28 cellular contexts compared by ENCODE assay signal in the genomic region with DNA sequence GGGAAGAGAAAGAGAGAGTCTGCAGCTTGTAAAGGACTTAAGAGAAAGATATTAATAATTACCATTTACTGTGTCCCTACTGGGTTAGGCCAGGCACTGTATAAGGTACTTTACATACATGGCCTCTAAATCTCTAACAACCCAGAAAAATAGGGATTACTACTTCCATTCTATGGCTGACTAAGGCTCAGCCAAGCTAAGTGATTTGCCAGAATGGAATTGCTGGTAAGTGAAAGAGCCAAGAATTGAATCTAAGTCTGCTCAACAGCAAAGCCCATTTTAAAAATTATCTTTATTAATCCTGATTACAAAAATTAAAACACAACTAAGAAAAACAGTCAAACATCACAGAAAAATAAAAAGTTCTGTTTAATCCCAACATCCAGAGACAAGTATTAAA. TPM values are rescaled to one million over a fixed set of nuclear protein-coding genes. Genes with fewer than 3 reads are reported as not detected.
DNase-seq lines count a peak whose midpoint lies in the region; ATAC-seq and TF ChIP-seq lines count a peak whose summit lies in the region.
"Had no signal": no experiment of that assay in that cellular context is flagged by ENCODE, and none has a peak within 500 bp of the region (broad histone marks: within the 10 kb centered on the region; RNA-seq: fewer than 3 reads in every experiment).

No MANE protein-coding gene starts in this region.

- no peaks in the 10 kb centered on the region for H3K9me3 ChIP-seq in mesenchymal stem cell (ENCODE audit: control insufficient read depth, low read length)
- H3K9me3 ChIP-seq: BE2C, SJCRH30 had no signal

- peak overlapping the region; percentile 19 for H3K27ac Mint-ChIP-seq in activated T-cell treated with anti-CD3 and anti-CD28 coated beads, Interleukin-2, amount 50 U/mL, for 72 hours
- H3K27ac Mint-ChIP-seq: CD14-positive monocyte had no signal

- H2AK5ac ChIP-seq in mesenchymal stem cell (ENCODE audit: low read length, severe bottlenecking): no peak overlapping the region

- no peaks in the 10 kb centered on the region for H3K79me1 ChIP-seq in mesenchymal stem cell (replicated peaks; ENCODE audit: low read length, poor library complexity, severe bottlenecking)

- H2AFZ ChIP-seq in mesenchymal stem cell (ENCODE audit: low read depth, low read length): no peak overlapping the region
- H2AFZ ChIP-seq: PC-9 had no signal

- H3K27me3 ChIP-seq in mesenchymal stem cell (ENCODE audit: control insufficient read depth in 1 of 2, insufficient read depth in 1 of 2, low read length in 2 of 2): no peaks in the 10 kb centered on the region
- H3K27me3 ChIP-seq: BE2C, SJCRH30 had no signal

- H3K27ac ChIP-seq in mesenchymal stem cell (ENCODE audit: low read length, poor library complexity, severe bottlenecking): no peak overlapping the region
- H3K27ac ChIP-seq: HL-60, PC-9 had no signal

- peaks cover 0 to 4% of the 10 kb centered on the region in 2 donors for H3K36me3 Mint-ChIP-seq in activated T-cell treated with anti-CD3 and anti-CD28 coated beads, Interleukin-2, amount 50 U/mL, for 72 hours (ENCODE audit: insufficient read depth in 2 of 2)

- DNase-seq in activated T-cell treated with anti-CD3 and anti-CD28 coated beads, Interleukin-2, amount 50 U/mL, for 72 hours: no peak
- DNase-seq in activated T-cell treated with anti-CD3 and anti-CD28 coated beads for 4 hours (no peak), GM03348 (ENCODE audit: low spot score) (peak; percentile 36), astrocyte of the spinal cord (ENCODE audit: low read depth, low spot score) (peak; percentile 20), mesenchymal stem cell (no peak), LoVo (ENCODE audit: low spot score) (no peak), NCI-H526 treated with DMSO at 0.1 percent for 48 hours (lab: John Stamatoyannopoulos, UW) (no peak)
- DNase-seq in stimulated activated CD4-positive, alpha-beta T cell treated with anti-CD3 and anti-CD28 coated beads, Interleukin-1b, Interleukin-23, amount 100 ng/mL, for 48 hours: no peak
- DNase-seq: 8988T; ACHN; BE2C; Calu3; CD8-positive, alpha-beta memory T cell; DMS79 treated with DMSO at 0.1 percent for 48 hours; GF-D8; Kasumi-1; NCI-H1105 treated with DMSO at 0.1 percent for 48 hours; NCI-H146; NCI-H1930; NCI-H2107; NCI-H524 treated with DMSO at 0.1 percent for 48 hours; NK-92 treated with Interleukin-12 subunit alpha and Interleukin-12 subunit beta, amount 100 ng/mL, for 24 hours; PC-9; SJCRH30 had no signal

- H2BK12ac ChIP-seq in mesenchymal stem cell (ENCODE audit: low read length in 2 of 2): no peak overlapping the region

- no peaks in the 10 kb centered on the region for H3K36me3 ChIP-seq in mesenchymal stem cell (ENCODE audit: control insufficient read depth in 1 of 2, insufficient read depth in 2 of 2, low read depth in 1 of 2, low read length in 2 of 2)
- H3K36me3 ChIP-seq: BE2C, SJCRH30 had no signal

- H3K4me1 ChIP-seq in mesenchymal stem cell (ENCODE audit: control insufficient read depth, insufficient read depth, low read depth, low read length): peaks cover 3% of the 10 kb centered on the region
- H3K4me1 ChIP-seq: BE2C had no signal

- H3K4me3 ChIP-seq in astrocyte of the spinal cord (ENCODE audit: low read depth, low read length) (no peak overlapping the region), mesenchymal stem cell (ENCODE audit: insufficient read depth in 1 of 2, low read depth in 1 of 2, low read length in 2 of 2) (no peak overlapping the region)
- H3K4me3 ChIP-seq: PC-9, SJCRH30 had no signal

- ATAC-seq in activated T-cell treated with anti-CD3 and anti-CD28 coated beads, Interleukin-2, amount 50 U/mL, for 72 hours (replicated peaks in 1 of 2): no peak
- ATAC-seq: Right ventricle myocardium inferior, SK-N-SH treated with all-trans-retinoic acid at 6 μM for 48 hours had no signal

- no peak overlapping the region for H3K23ac ChIP-seq in mesenchymal stem cell (ENCODE audit: low read length in 2 of 2)

- peak overlapping the region; percentile 53 for H3K9ac ChIP-seq in mesenchymal stem cell (ENCODE audit: low read length)

- H3K4me2 ChIP-seq in mesenchymal stem cell (ENCODE audit: low read length, poor library complexity, severe bottlenecking): no peak overlapping the region
- H3K4me2 ChIP-seq: PC-9 had no signal

- in situ Hi-C loops in astrocyte of the spinal cord (cut with HindIII; ENCODE audit: low sequenced_read_pairs): no loop called here

- no peak overlapping the region for H2BK120ac ChIP-seq in mesenchymal stem cell (ENCODE audit: low read depth, low read length)

- H3K27me3 Mint-ChIP-seq in activated T-cell treated with anti-CD3 and anti-CD28 coated beads, Interleukin-2, amount 50 U/mL, for 72 hours (ENCODE audit: low read depth): no peaks in the 10 kb centered on the region
- H3K27me3 Mint-ChIP-seq: CD8-positive, alpha-beta memory T cell had no signal

- no peak overlapping the region for H3K18ac ChIP-seq in mesenchymal stem cell (ENCODE audit: low read depth in 1 of 2, low read length in 2 of 2)

- TF ChIP-seq CTCF in astrocyte of the spinal cord (IDR thresholded peaks at IDR 0.05; ENCODE audit: low read depth, low read length): no peak

- H3K9me3 Mint-ChIP-seq in activated T-cell treated with anti-CD3 and anti-CD28 coated beads, Interleukin-2, amount 50 U/mL, for 72 hours: no peaks in the 10 kb centered on the region
- H3K9me3 Mint-ChIP-seq: CD14-positive monocyte; CD8-positive, alpha-beta memory T cell had no signal

- no peak overlapping the region for H3K4ac ChIP-seq in mesenchymal stem cell (ENCODE audit: low read depth in 1 of 2, low read length in 2 of 2)

- no peak overlapping the region for H3K4me3 Mint-ChIP-seq in activated T-cell treated with anti-CD3 and anti-CD28 coated beads, Interleukin-2, amount 50 U/mL, for 72 hours
- H3K4me3 Mint-ChIP-seq: CD14-positive monocyte; CD8-positive, alpha-beta memory T cell had no signal

- no peak overlapping the region for H2BK15ac ChIP-seq in mesenchymal stem cell (ENCODE audit: low read depth, poor library complexity, severe bottlenecking)

- H3K4me1 Mint-ChIP-seq in activated T-cell treated with anti-CD3 and anti-CD28 coated beads, Interleukin-2, amount 50 U/mL, for 72 hours (ENCODE audit: low read depth): peaks cover 25% of the 10 kb centered on the region
- H3K4me1 Mint-ChIP-seq: CD14-positive monocyte had no signal

- no peak overlapping the region for H4K8ac ChIP-seq in mesenchymal stem cell (ENCODE audit: low read length)

- H2BK5ac ChIP-seq in mesenchymal stem cell (ENCODE audit: low read depth, low read length, poor library complexity, severe bottlenecking): no peak overlapping the region

- H4K91ac ChIP-seq in mesenchymal stem cell (ENCODE audit: low read length): no peak overlapping the region

- no peak overlapping the region for H3K14ac ChIP-seq in mesenchymal stem cell (ENCODE audit: low read length in 2 of 2)

RNA-seq across cellular contexts. Expression of a gene that starts 21.4 kb away (rescaled TPM):
- total RNA-seq in activated T-cell treated with anti-CD3 and anti-CD28 coated beads, Interleukin-2, amount 50 U/mL, for 72 hours: 10 to 100 TPM; 15.4 to 22.6 TPM
- 4.7 TPM for polyA plus RNA-seq in mesenchymal stem cell (2013, experiment 1 of 2)
- polyA plus RNA-seq in mesenchymal stem cell (2013, experiment 2 of 2): 4.9 TPM

RNA-seq across cellular contexts. Expression of a gene that starts 21.6 kb away (rescaled TPM):
- 100 to 1,000 TPM; 154 to 160 TPM for total RNA-seq in activated T-cell treated with anti-CD3 and anti-CD28 coated beads, Interleukin-2, amount 50 U/mL, for 72 hours
- polyA plus RNA-seq in mesenchymal stem cell (2013, experiment 1 of 2): 106 TPM
- polyA plus RNA-seq in mesenchymal stem cell (2013, experiment 2 of 2): 105 TPM

Comparison
In these comparisons a context has a peak if more than half of its experiments do, and no peak if none do; other contexts are left out.
1. DNase-seq: peak in GM03348 (single experiment) and astrocyte of the spinal cord (single experiment); none in activated T-cell treated with anti-CD3 and anti-CD28 coated beads, Interleukin-2, amount 50 U/mL, for 72 hours (0 of 2), activated T-cell treated with anti-CD3 and anti-CD28 coated beads for 4 hours (single experiment), mesenchymal stem cell (single experiment), LoVo (single experiment), NCI-H526 treated with DMSO at 0.1 percent for 48 hours (single experiment) and stimulated activated CD4-positive, alpha-beta T cell treated with anti-CD3 and anti-CD28 coated beads, Interleukin-1b, Interleukin-23, amount 100 ng/mL, for 48 hours (single experiment).